20 cellular contexts compared by ENCODE assay signal in genomic region chr7:147029935-147030334, GRCh38.
DNase-seq lines count a peak whose midpoint lies in the region; ATAC-seq, FAIRE-seq and TF ChIP-seq lines count a peak whose summit lies in the region.
"Had no signal": no experiment of that assay in that cellular context is flagged by ENCODE, and none has a peak within 500 bp of the region (broad histone marks: within the 10 kb centered on the region; RNA-seq: fewer than 3 reads in every experiment).

No MANE protein-coding gene starts in this region.

- no peak overlapping the region for H3K27ac ChIP-seq in PC-3 (ENCODE audit: low read length)
- H3K27ac ChIP-seq: 22Rv1, A549, BLaER1 had no signal

- intact Hi-C loops in PC-3 (cut with micrococcal nuclease): loop anchor here (5.0 to 10.0 kb wide), 2 partner anchors 295 to 1057 kb away; no protein-coding TSS in a partner anchor

- no peaks in the 10 kb centered on the region for H3K79me2 ChIP-seq in PC-3 (ENCODE audit: low read length)

- peak; percentile 50 for ATAC-seq in PC-3
- no peak for ATAC-seq in GM21526 (IDR thresholded peaks at IDR 0.05; ENCODE audit: low FRiP score, unreplicated experiment)
- no peak for ATAC-seq in GM21360 (IDR thresholded peaks at IDR 0.05; ENCODE audit: unreplicated experiment)
- ATAC-seq: A549 had no signal

- TF ChIP-seq CTCF in D721Med (IDR thresholded peaks at IDR 0.05; ENCODE audit: insufficient read depth, missing control alignments): no peak
- no peak for TF ChIP-seq CTCF in PC-3 (conservative IDR thresholded peaks at IDR 0.05; ENCODE audit: low read depth, low read length)

- no TSS peak for BruUV-seq in PC-3 (replicated peaks; lab: Mats Ljungman, UMichigan)

- no peaks in the 10 kb centered on the region for H4K20me1 ChIP-seq in PC-3 (ENCODE audit: low read length)
- H4K20me1 ChIP-seq: BLaER1 had no signal

- no peaks in the 10 kb centered on the region for H3K9me2 ChIP-seq in PC-3 (replicated peaks; ENCODE audit: low read length)

- POLR2A ChIA-PET in PC-3 (lab: Charles Lee; ENCODE audit: unreplicated experiment): no interaction called here

- H3K4me2 ChIP-seq in PC-3 (ENCODE audit: low read length): no peak overlapping the region
- H3K4me2 ChIP-seq: A549, BLaER1 had no signal

- no peaks in the 10 kb centered on the region for H3K4me1 ChIP-seq in PC-3 (ENCODE audit: insufficient read depth, low read length)
- H3K4me1 ChIP-seq: A549, BE2C, BLaER1 had no signal

- H3K27me3 ChIP-seq in PC-3 (ENCODE audit: low read length): no peaks in the 10 kb centered on the region
- H3K27me3 ChIP-seq: BE2C, BLaER1 had no signal

- no peak overlapping the region for H3K4me3 ChIP-seq in PC-3 (ENCODE audit: low read length)
- H3K4me3 ChIP-seq: A549, BLaER1 had no signal

- CTCF ChIA-PET in PC-3 (lab: Charles Lee): no interaction called here

- DNase-seq in NCI-H2029 treated with DMSO at 0.1 percent for 48 hours (lab: John Stamatoyannopoulos, UW): peak; percentile 19
- DNase-seq in NCI-H2029 (lab: John Stamatoyannopoulos, UW): no peak
- no peak for DNase-seq in D721Med (ENCODE audit: insufficient read length, low spot score)
- peak; percentile 34 for DNase-seq in PC-3
- DNase-seq: BE2C; C1 segment of cervical spinal cord; CD4-positive, alpha-beta memory T cell; CD4-positive, CD25-positive, alpha-beta regulatory T cell; CD8-positive, alpha-beta memory T cell; COR-L47; DMS79 treated with DMSO at 0.1 percent for 48 hours; GF-D8 had no signal

- peak; percentile 53 for FAIRE-seq in D721Med (lab: Jason Lieb, UNC)
- FAIRE-seq: A549, G401.6, GM12891, GM19239 had no signal

- no peaks in the 10 kb centered on the region for H3K9me3 ChIP-seq in PC-3 (ENCODE audit: low read length)
- H3K9me3 ChIP-seq: A549, BE2C, BLaER1 had no signal

- no peak overlapping the region for H2AFZ ChIP-seq in PC-3 (ENCODE audit: low read length)

- H3F3A ChIP-seq in PC-3 (ENCODE audit: low read length, unreplicated experiment): no peaks in the 10 kb centered on the region

- H3K9ac ChIP-seq in PC-3 (ENCODE audit: low read length): no peak overlapping the region
- H3K9ac ChIP-seq: BLaER1 had no signal

- no peaks in the 10 kb centered on the region for H3K36me3 ChIP-seq in PC-3 (ENCODE audit: low read depth, low read length)
- H3K36me3 ChIP-seq: BE2C, BLaER1 had no signal

Comparison
In these comparisons a context has a peak if more than half of its experiments do, and no peak if none do; other contexts are left out.
1. DNase-seq: peak in NCI-H2029 treated with DMSO at 0.1 percent for 48 hours (single experiment) and PC-3 (single experiment); none in NCI-H2029 (single experiment) and D721Med (single experiment).